In genomic region chr6:106462923-106463557, GRCh38 we compare ENCODE assay signal across 34 cellular contexts.
"Had no signal": no experiment of that assay in that cellular context is flagged by ENCODE, and none has a peak within 500 bp of the region (broad histone marks: within the 10 kb centered on the region; RNA-seq: fewer than 3 reads in every experiment).

No MANE protein-coding gene starts in this region.

- FAIRE-seq: astrocyte, bronchial epithelial cell had no signal

- H3K9me3 ChIP-seq: adrenal gland, ascending aorta, body of pancreas, breast epithelium had no signal

- H3K27ac ChIP-seq: adrenal gland, ascending aorta, body of pancreas, brain microvascular endothelial cell, breast epithelium, cardiac muscle cell had no signal

- H3K27me3 ChIP-seq: ascending aorta, body of pancreas, brain microvascular endothelial cell, breast epithelium, cardiac muscle cell had no signal

- ATAC-seq: activated naive CD4-positive, alpha-beta T cell treated with anti-CD3 and anti-CD28 coated beads, Interleukin-2, amount 50 U/mL, for 72 hours; activated naive CD8-positive, alpha-beta T cell treated with anti-CD3 and anti-CD28 coated beads, Interleukin-2, amount 50 U/mL, for 24 hours; activated T-cell treated with anti-CD3 and anti-CD28 coated beads, Interleukin-2, amount 50 U/mL, for 4 hours; activated T-cell treated with anti-CD3 and anti-CD28 coated beads, Interleukin-2, amount 50 U/mL, for 72 hours; activated T-helper 17 cell treated with anti-CD3 and anti-CD28 coated beads, Interleukin-2, amount 50 U/mL, for 72 hours; body of pancreas had no signal

- H3K4me1 ChIP-seq: adrenal gland, ascending aorta, body of pancreas, breast epithelium had no signal

- H3K4me3 ChIP-seq: adrenal gland, ascending aorta, body of pancreas, breast epithelium, cardiac muscle cell had no signal

- DNase-seq: activated effector memory CD4-positive, alpha-beta T cell treated with anti-CD3 and anti-CD28 coated beads, Interleukin-2, amount 50 U/mL, for 16 hours; activated effector memory CD4-positive, alpha-beta T cell treated with Interleukin-2 at 50 U/mL for 16 hours; activated gamma-delta T cell; activated gamma-delta T cell treated with Interleukin-2 at 50 U/mL for 16 hours; activated naive CD4-positive, alpha-beta T cell; activated naive CD4-positive, alpha-beta T cell treated with anti-CD3 and anti-CD28 coated beads for 36 hours; activated naive CD4-positive, alpha-beta T cell treated with anti-CD3 and anti-CD28 coated beads, Interleukin-2, amount 10 ng/mL, durations not matched to agents 7 days and 5 days; activated naive CD4-positive, alpha-beta T cell treated with anti-CD3 and anti-CD28 coated beads, Interleukin-2, amount 50 U/mL, for 16 hours; activated naive CD4-positive, alpha-beta T cell treated with Interleukin-2 at 50 U/mL for 16 hours; activated naive CD8-positive, alpha-beta T cell treated with anti-CD3 and anti-CD28 coated beads for 36 hours; activated naive CD8-positive, alpha-beta T cell treated with anti-CD3 and anti-CD28 coated beads, Interleukin-2, amount 10 ng/mL, durations not matched to agents 7 days and 5 days; activated naive CD8-positive, alpha-beta T cell treated with anti-CD3 and anti-CD28 coated beads, Interleukin-2, amount 50 U/mL, for 24 hours; activated T-cell treated with anti-CD3 and anti-CD28 coated beads, Interleukin-2, amount 50 U/mL, for 1 hour; activated T-cell treated with anti-CD3 and anti-CD28 coated beads, Interleukin-2, amount 50 U/mL, for 24 hours; activated T-cell treated with anti-CD3 and anti-CD28 coated beads, Interleukin-2, amount 50 U/mL, for 4 hours; activated T-cell treated with anti-CD3 and anti-CD28 coated beads, Interleukin-2, amount 50 U/mL, for 48 hours; activated T-cell treated with anti-CD3 and anti-CD28 coated beads, Interleukin-2, amount 50 U/mL, for 72 hours; adrenal gland; amniotic stem cell; amygdala; anterior cingulate cortex; aorta; body of pancreas; brain microvascular endothelial cell; caudate nucleus; central memory CD4-positive, alpha-beta T cell; cerebellar nuclear complex had no signal

- H3K36me3 ChIP-seq: adrenal gland, ascending aorta, brain microvascular endothelial cell, breast epithelium, cardiac muscle cell had no signal
